Comparison of ENCODE assay signal across 8 cellular contexts in genomic region chr12:55729592-55730446, GRCh38. TPM values are rescaled to one million over a fixed set of nuclear protein-coding genes. Genes with fewer than 3 reads are reported as not detected.
DNase-seq lines count a peak whose midpoint lies in the region; ATAC-seq and TF ChIP-seq lines count a peak whose summit lies in the region.

No MANE protein-coding gene starts in this region.

- peaks cover 14% of the 10 kb centered on the region for H3K4me1 Mint-ChIP-seq in Caco-2 (ENCODE audit: low read depth, unreplicated experiment)
- H3K4me1 Mint-ChIP-seq in mesothelial cell of epicardium, result peaks cover 30% of the 10 kb centered on the region
- peaks cover 37 to 56% of the 10 kb centered on the region in 2 donors for H3K4me1 Mint-ChIP-seq in stimulated activated naive B cell treated with anti-CD40 and anti-IgM and Interleukin-4, amounts not matched to agents 10 μg/mL and 1 μg/mL and 100 μg/mL, for 72 hours

- intact Hi-C loops in Caco-2 (cut with micrococcal nuclease; ENCODE audit: unreplicated experiment), result no loop called here

- DNase-seq in Caco-2, result peak; percentile 77 to 84
- DNase-seq in NCI-H82 (lab: John Stamatoyannopoulos, UW), result peak; percentile 96
- DNase-seq in activated CD8-positive, alpha-beta memory T cell treated with anti-CD3 and anti-CD28 coated beads, Interleukin-2, amount 50 U/mL, for 48 hours, result peak; percentile 85
- DNase-seq in epidermal melanocyte (ENCODE audit: insufficient read length, low spot score), result peak; percentile 95
- peak in 1 of 2 experiments; percentile 76 for DNase-seq in mesothelial cell of epicardium (ENCODE audit: low spot score in 2 of 2, unreplicated experiment in 2 of 2)
- DNase-seq in stimulated activated naive B cell treated with anti-CD40 and anti-IgM and Interleukin-4, amounts not matched to agents 10 μg/mL and 1 μg/mL and 100 μg/mL, for 72 hours, result peak; percentile 51

- no peak for TF ChIP-seq CTCF in Caco-2 (IDR thresholded peaks at IDR 0.05; ENCODE audit: insufficient read depth in 1 of 2, low read depth in 1 of 2, low read length in 1 of 2, severe bottlenecking in 1 of 2, unreplicated experiment in 1 of 2)
- TF ChIP-seq CTCF in mesothelial cell of epicardium (IDR thresholded peaks at IDR 0.05; ENCODE audit: unreplicated experiment), result no peak

- no peaks in the 10 kb centered on the region for H3K9me3 ChIP-seq in Caco-2

- ATAC-seq in GM19452 (IDR thresholded peaks at IDR 0.05; ENCODE audit: unreplicated experiment) (peak; percentile 53), HG03565 (IDR thresholded peaks at IDR 0.05; ENCODE audit: unreplicated experiment) (peak; percentile 31)
- peak; percentile 66 for ATAC-seq in stimulated activated naive B cell treated with anti-CD40 and anti-IgM and Interleukin-4, amounts not matched to agents 10 μg/mL and 1 μg/mL and 100 μg/mL, for 72 hours (replicated peaks)

- H3K4me3 Mint-ChIP-seq in Caco-2 (ENCODE audit: unreplicated experiment) (peak overlapping the region; percentile 90), mesothelial cell of epicardium (peak overlapping the region; percentile 80)
- H3K4me3 Mint-ChIP-seq in stimulated activated naive B cell treated with anti-CD40 and anti-IgM and Interleukin-4, amounts not matched to agents 10 μg/mL and 1 μg/mL and 100 μg/mL, for 72 hours, result peak overlapping the region; percentile 90 to 95

- H3K36me3 ChIP-seq in Caco-2 (ENCODE audit: control insufficient read depth, insufficient read depth, low read length), result peaks cover 1% of the 10 kb centered on the region

- H3K9me3 Mint-ChIP-seq in Caco-2 (ENCODE audit: unreplicated experiment) (no peaks in the 10 kb centered on the region), mesothelial cell of epicardium (no peaks in the 10 kb centered on the region)
- no peaks in the 10 kb centered on the region for H3K9me3 Mint-ChIP-seq in stimulated activated naive B cell treated with anti-CD40 and anti-IgM and Interleukin-4, amounts not matched to agents 10 μg/mL and 1 μg/mL and 100 μg/mL, for 72 hours

- H3K36me3 Mint-ChIP-seq in Caco-2 (ENCODE audit: insufficient read depth, unreplicated experiment) (peaks cover 39% of the 10 kb centered on the region), mesothelial cell of epicardium (peaks cover 6% of the 10 kb centered on the region)
- peaks cover 11 to 32% of the 10 kb centered on the region in 2 donors for H3K36me3 Mint-ChIP-seq in stimulated activated naive B cell treated with anti-CD40 and anti-IgM and Interleukin-4, amounts not matched to agents 10 μg/mL and 1 μg/mL and 100 μg/mL, for 72 hours

- H3K27me3 Mint-ChIP-seq in Caco-2 (ENCODE audit: insufficient read depth, unreplicated experiment), result no peaks in the 10 kb centered on the region
- no peaks in the 10 kb centered on the region for H3K27me3 Mint-ChIP-seq in mesothelial cell of epicardium (ENCODE audit: low read depth)
- H3K27me3 Mint-ChIP-seq in stimulated activated naive B cell treated with anti-CD40 and anti-IgM and Interleukin-4, amounts not matched to agents 10 μg/mL and 1 μg/mL and 100 μg/mL, for 72 hours, result no peaks in the 10 kb centered on the region

- BruUV-seq in Caco-2 (replicated peaks; lab: Mats Ljungman, UMichigan), result no TSS peak

- peaks cover 16% of the 10 kb centered on the region; the same call in 1 of the 2 replicates for H3K4me1 ChIP-seq in Caco-2

- H3K4me3 ChIP-seq in Caco-2 (ENCODE audit: low read depth, low read length), result peak overlapping the region; percentile 90

- H3K27ac Mint-ChIP-seq in Caco-2 (ENCODE audit: unreplicated experiment) (peak overlapping the region; percentile 93), mesothelial cell of epicardium (peak overlapping the region; percentile 95)
- H3K27ac Mint-ChIP-seq in stimulated activated naive B cell treated with anti-CD40 and anti-IgM and Interleukin-4, amounts not matched to agents 10 μg/mL and 1 μg/mL and 100 μg/mL, for 72 hours, result peak overlapping the region; percentile 97

- no peaks in the 10 kb centered on the region for H3K27me3 ChIP-seq in Caco-2 (replicated peaks; ENCODE audit: control insufficient read depth, insufficient read depth, low read length)

- CTCF ChIA-PET in Caco-2 (lab: Charles Lee), result interaction anchor here (0.5 to 3.6 kb wide), 7 partner anchors 9 to 310 kb away, joined by 3 to 32 read pairs (median 5); partner anchors contain the start of genes OR6C2, ORMDL2, RDH5 and SARNP

- POLR2A ChIA-PET in Caco-2 (lab: Charles Lee), result interaction anchor here (0.5 to 1.8 kb wide), 9 partner anchors 9 to 1450 kb away, joined by 3 to 14 read pairs (median 3); partner anchors contain the start of genes CBX5, ORMDL2, RDH5 and SARNP

RNA-seq across cellular contexts. Expression of gene CD63, which starts 1.0 kb away (rescaled TPM):
- total RNA-seq in Caco-2 (2022), result 947 and 983 TPM in 2 replicates
- 429 to 438 TPM (median 438 TPM) in 3 replicates for total RNA-seq in mesothelial cell of epicardium

RNA-seq across cellular contexts. Expression of gene RDH5, which starts 9.6 kb away (rescaled TPM):
- total RNA-seq in Caco-2 (2022) (6.0 and 9.7 TPM in 2 replicates), mesothelial cell of epicardium (9.7 to 11.2 TPM (median 11.2 TPM) in 3 replicates)

RNA-seq across cellular contexts. Expression of gene GDF11, which starts 13.1 kb away (rescaled TPM):
- 11.0 and 13.3 TPM in 2 replicates for total RNA-seq in Caco-2 (2022)
- total RNA-seq in mesothelial cell of epicardium, result 17.0 to 18.7 TPM (median 18.1 TPM) in 3 replicates

RNA-seq across cellular contexts. Expression of gene BLOC1S1, which starts 14.0 kb away (rescaled TPM):
- total RNA-seq in Caco-2 (2022) (59.4 and 73.7 TPM in 2 replicates), mesothelial cell of epicardium (58.0 to 63.4 TPM (median 61.6 TPM) in 3 replicates)

RNA-seq across cellular contexts. Expression of gene ITGA7, which starts 22.1 kb away (rescaled TPM):
- 46.1 and 47.0 TPM in 2 replicates for total RNA-seq in Caco-2 (2022)
- total RNA-seq in mesothelial cell of epicardium, result 32.5 to 34.0 TPM (median 33.2 TPM) in 3 replicates
